In genomic region chr17:45686250-45686649, GRCh38 we compare ENCODE assay signal across 29 cellular contexts.
"Had no signal": no experiment of that assay in that cellular context is flagged by ENCODE, and none has a peak within 500 bp of the region (broad histone marks: within the 10 kb centered on the region; RNA-seq: fewer than 3 reads in every experiment).

No MANE protein-coding gene starts in this region.

- H3K9me3 ChIP-seq: adrenal gland, colonic mucosa, Peyer's patch had no signal

- DNase-seq: activated CD4-positive, alpha-beta T cell treated with anti-CD3 and anti-CD28 coated beads for 48 hours; activated CD4-positive, alpha-beta T cell treated with anti-CD3 and anti-CD28 coated beads, Interleukin-2, amount 50 U/mL, for 4 hours; activated CD4-positive, CD25-positive, alpha-beta regulatory T cell treated with anti-CD3 and anti-CD28 coated beads, Interleukin-2, amount 50 U/mL, for 72 hours; activated CD8-positive, alpha-beta memory T cell treated with anti-CD3 and anti-CD28 coated beads, Interleukin-2, amount 50 U/mL, for 48 hours; activated CD8-positive, alpha-beta T cell treated with anti-CD3 and anti-CD28 coated beads, Interleukin-2, amount 10 ng/mL, durations not matched to agents 7 days and 5 days; activated naive CD4-positive, alpha-beta T cell treated with anti-CD3 and anti-CD28 coated beads, Interleukin-2, amount 50 U/mL, for 16 hours; activated naive CD8-positive, alpha-beta T cell treated with anti-CD3 and anti-CD28 coated beads, Interleukin-2, amount 10 ng/mL, durations not matched to agents 7 days and 5 days; activated T-cell treated with anti-CD3 and anti-CD28 coated beads, Interleukin-2, amount 50 U/mL, for 1 hour; adrenal gland; anterior cingulate cortex; caudate nucleus; colonic mucosa; KG1; NCI-H1092; NCI-H1417 treated with DMSO at 0.1 percent for 48 hours; NCI-H1694; NCI-H2029; NCI-H2107; NCI-H2171 treated with DMSO at 0.1 percent for 48 hours; NCI-H226; NCI-H526 treated with DMSO at 0.1 percent for 48 hours; NCI-H82; NK-92 treated with Interleukin-12 subunit alpha and Interleukin-12 subunit beta, amount 100 ng/mL, for 24 hours; Peyer's patch; SHP77 treated with DMSO at 0.1 percent for 48 hours; T-cell; T-helper 2 cell had no signal

- H3K27me3 ChIP-seq: adrenal gland, colonic mucosa, Peyer's patch had no signal

- ATAC-seq: activated CD8-positive, alpha-beta T cell treated with anti-CD3 and anti-CD28 coated beads, Interleukin-2, amount 10 ng/mL, durations not matched to agents 7 days and 5 days; T-cell; WTC11 had no signal

- H3K27ac ChIP-seq: adrenal gland, colonic mucosa, Peyer's patch, RWPE1 had no signal

- H3K4me3 ChIP-seq: adrenal gland, colonic mucosa, Peyer's patch had no signal

- H3K4me1 ChIP-seq: adrenal gland, colonic mucosa, Peyer's patch had no signal

- H3K36me3 ChIP-seq: adrenal gland, colonic mucosa, Peyer's patch had no signal
